Comparison of ENCODE assay signal across 1 cellular context in the genomic region with DNA sequence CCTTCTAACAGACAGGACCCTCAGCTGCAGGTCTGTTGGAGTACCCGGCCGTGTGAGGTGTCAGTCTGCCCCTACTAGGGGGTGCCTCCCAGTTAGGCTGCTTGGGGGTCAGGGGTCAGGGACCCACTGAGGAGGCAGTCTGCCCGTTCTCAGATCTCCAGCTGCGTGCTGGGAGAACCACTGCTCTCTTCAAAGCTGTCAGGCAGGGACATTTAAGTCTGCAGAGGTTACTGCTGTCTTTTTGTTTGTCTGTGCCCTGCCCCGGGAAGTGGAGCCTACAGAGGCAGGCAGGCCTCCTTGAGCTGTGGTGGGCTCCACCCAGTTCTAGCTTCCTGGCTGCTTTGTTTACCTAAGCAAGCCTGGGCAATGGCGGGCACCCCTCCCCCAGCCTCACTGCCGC. TPM values are rescaled to one million over a fixed set of nuclear protein-coding genes. Genes with fewer than 3 reads are reported as not detected.
"Had no signal": no experiment of that assay in that cellular context is flagged by ENCODE, and none has a peak within 500 bp of the region (broad histone marks: within the 10 kb centered on the region; RNA-seq: fewer than 3 reads in every experiment).

No MANE protein-coding gene starts in this region.

RNA-seq across cellular contexts. Expression of a gene that starts 16.5 kb away (rescaled TPM):
- total RNA-seq: HepG2 had no signal
- polyA plus RNA-seq: HepG2 had no signal
